ENCODE assay signal across 23 cellular contexts in the genomic region with DNA sequence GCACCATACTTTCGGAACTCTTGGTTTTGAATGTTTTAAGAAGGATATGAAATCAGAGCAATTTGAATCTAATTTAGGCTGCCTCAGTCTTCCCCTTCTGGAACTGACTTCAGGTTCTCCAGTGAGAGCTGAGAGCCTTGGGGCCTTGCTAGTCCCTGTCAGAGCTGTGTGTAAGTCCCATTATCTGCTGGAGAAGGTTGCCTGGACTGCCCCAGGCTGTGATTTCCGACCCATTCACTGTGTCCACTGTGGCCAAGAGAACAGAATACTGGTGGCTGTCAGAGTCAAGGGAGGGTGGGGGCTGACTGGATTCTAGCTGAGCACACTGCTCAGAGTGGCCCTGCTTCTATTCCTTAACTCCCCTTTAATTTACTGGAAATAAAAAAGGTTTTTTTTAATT.
A peak's percentile ranks its signal among the peaks of the same experiment; 100 is the strongest.
DNase-seq lines count a peak whose midpoint lies in the region; ATAC-seq and TF ChIP-seq lines count a peak whose summit lies in the region.
"Had no signal": no experiment of that assay in that cellular context is flagged by ENCODE, and none has a peak within 500 bp of the region (broad histone marks: within the 10 kb centered on the region; RNA-seq: fewer than 3 reads in every experiment).

No MANE protein-coding gene starts in this region.

- peak overlapping the region; percentile 12 for H3K27ac Mint-ChIP-seq in nephron progenitor cell
- H3K27ac Mint-ChIP-seq in HFFc6, result no peak overlapping the region
- H3K27ac Mint-ChIP-seq: CD14-positive monocyte; CD4-positive, alpha-beta memory T cell; CD4-positive, CD25-positive, alpha-beta regulatory T cell; CD8-positive, alpha-beta memory T cell had no signal

- ATAC-seq in GM19351 (IDR thresholded peaks at IDR 0.05; ENCODE audit: unreplicated experiment) (no peak), HG03025 (IDR thresholded peaks at IDR 0.05; ENCODE audit: low FRiP score, unreplicated experiment) (no peak)
- ATAC-seq: GM12878 had no signal

- peaks cover 16% of the 10 kb centered on the region for H3K27me3 Mint-ChIP-seq in nephron progenitor cell (ENCODE audit: low read depth, poor library complexity)
- peaks cover 16% of the 10 kb centered on the region; the same call in 1 of the 2 replicates for H3K27me3 Mint-ChIP-seq in HFFc6 (ENCODE audit: insufficient read depth)
- H3K27me3 Mint-ChIP-seq: CD4-positive, CD25-positive, alpha-beta regulatory T cell had no signal

- DNase-seq in RPMI7951 (ENCODE audit: low read depth) (peak; percentile 42), SK-MEL-5 (ENCODE audit: low read depth, low spot score) (peak; percentile 19), nephron progenitor cell (no peak), HFFc6 (no peak), nucleus accumbens (lab: John Stamatoyannopoulos, UW) (no peak)
- DNase-seq: 8988T; ACHN; BE2C; C1 segment of cervical spinal cord; CD4-positive, alpha-beta memory T cell; CD4-positive, CD25-positive, alpha-beta regulatory T cell; CD8-positive, alpha-beta memory T cell; COR-L47; DMS 273 treated with DMSO at 0.1 percent for 48 hours; DMS153; DMS79 treated with DMSO at 0.1 percent for 48 hours; GDM1 had no signal

- H3K4me3 Mint-ChIP-seq in nephron progenitor cell, result no peak overlapping the region
- no peak overlapping the region for H3K4me3 Mint-ChIP-seq in HFFc6
- H3K4me3 Mint-ChIP-seq: CD14-positive monocyte; CD4-positive, alpha-beta memory T cell; CD4-positive, CD25-positive, alpha-beta regulatory T cell; CD8-positive, alpha-beta memory T cell had no signal

- peaks cover 12% of the 10 kb centered on the region for H3K4me1 ChIP-seq in HEK293 (ENCODE audit: control insufficient read depth, insufficient read depth, low read length)
- H3K4me1 ChIP-seq: BE2C had no signal

- in situ Hi-C loops in SK-MEL-5 (cut with HindIII; ENCODE audit: low pct_unique_long_range_greater_than_20kb, low sequenced_read_pairs), result loop anchor here (25.0 kb wide), 1 partner anchor 294 kb away; no protein-coding TSS in a partner anchor

- H3K4me1 Mint-ChIP-seq in nephron progenitor cell, result peaks cover 30% of the 10 kb centered on the region
- H3K4me1 Mint-ChIP-seq in HFFc6 (ENCODE audit: low read depth), result peaks cover 15% of the 10 kb centered on the region; the same call in 1 of the 2 replicates
- H3K4me1 Mint-ChIP-seq: CD14-positive monocyte; CD4-positive, alpha-beta memory T cell; CD4-positive, CD25-positive, alpha-beta regulatory T cell; CD8-positive, alpha-beta memory T cell had no signal

- H3K27ac ChIP-seq in HEK293 (ENCODE audit: extremely low read depth, low read depth, low read length), result peak overlapping the region; percentile 54; the same call in 1 of the 2 replicates
- H3K27ac ChIP-seq: BLaER1 had no signal

- H3K9me3 Mint-ChIP-seq in nephron progenitor cell (no peaks in the 10 kb centered on the region), HFFc6 (no peaks in the 10 kb centered on the region)
- H3K9me3 Mint-ChIP-seq: CD14-positive monocyte had no signal

- no peaks in the 10 kb centered on the region for H3K36me3 ChIP-seq in HEK293 (ENCODE audit: control insufficient read depth in 2 of 2, insufficient read depth in 1 of 2, low read length in 2 of 2)
- H3K36me3 ChIP-seq: BE2C, BLaER1 had no signal

- TF ChIP-seq CTCF in HEK293 (tag by site-specific recombination; IDR thresholded peaks at IDR 0.05) (no peak), nephron progenitor cell (IDR thresholded peaks at IDR 0.05) (no peak), HFFc6 (IDR thresholded peaks at IDR 0.05) (no peak)

- POLR2A ChIA-PET in HEK293 (lab: Yijun Ruan, JAX), result no interaction called here

- H3K36me3 Mint-ChIP-seq in nephron progenitor cell (ENCODE audit: low read depth) (no peaks in the 10 kb centered on the region), HFFc6 (ENCODE audit: low read depth) (no peaks in the 10 kb centered on the region)
- H3K36me3 Mint-ChIP-seq: CD14-positive monocyte; CD4-positive, alpha-beta memory T cell; CD4-positive, CD25-positive, alpha-beta regulatory T cell; CD8-positive, alpha-beta memory T cell had no signal

- H3K4me3 ChIP-seq in HEK293 (ENCODE audit: low read depth, low read length), result no peak overlapping the region
- H3K4me3 ChIP-seq: BLaER1, GM12878 had no signal

- H3K9me3 ChIP-seq in HEK293 (ENCODE audit: control insufficient read depth, insufficient read depth, low read depth, low read length), result no peaks in the 10 kb centered on the region
- H3K9me3 ChIP-seq: BE2C, BLaER1 had no signal

- CTCF ChIA-PET in HEK293 (lab: Yijun Ruan, JAX), result interaction anchor here (0.7 to 1.0 kb wide), 3 partner anchors 37 to 683 kb away, joined by 3 to 4 read pairs (median 3); no protein-coding TSS in a partner anchor

TF ChIP-seq in HEK293, 187 proteins besides CTCF, POLR2A, EP300 and RAD21:
- TF ChIP-seq ZNF701 (tag by site-specific recombination; IDR thresholded peaks at IDR 0.05), result no peak

Comparison
In these comparisons a context has a peak if more than half of its experiments do, and no peak if none do; other contexts are left out.
1. DNase-seq: peak in RPMI7951 (single experiment) and SK-MEL-5 (single experiment); none in nephron progenitor cell (single experiment), HFFc6 (single experiment) and nucleus accumbens (0 of 56).